In genomic region chr17:55238931-55239297, GRCh38 we compare ENCODE assay signal across 8 cellular contexts. TPM values are rescaled to one million over a fixed set of nuclear protein-coding genes. Genes with fewer than 3 reads are reported as not detected.
DNase-seq lines count a peak whose midpoint lies in the region; ATAC-seq and TF ChIP-seq lines count a peak whose summit lies in the region.

No MANE protein-coding gene starts in this region.

- peak; percentile 35 for DNase-seq in KBM-7
- DNase-seq in fibroblast of villous mesenchyme (ENCODE audit: low read depth) = no peak
- peak; percentile 54 for DNase-seq in occipital lobe (lab: John Stamatoyannopoulos, UW)
- DNase-seq in activated CD8-positive, alpha-beta memory T cell treated with anti-CD3 and anti-CD28 coated beads, Interleukin-2, amount 50 U/mL, for 4 hours = no peak
- DNase-seq in NK-92 treated with Interleukin-12 subunit alpha and Interleukin-12 subunit beta, amount 100 ng/mL, for 24 hours (lab: John Stamatoyannopoulos, UW) = no peak

- no peaks in the 10 kb centered on the region for H3K36me3 ChIP-seq in BLaER1 treated with 17β-estradiol and CSF1 and Interleukin-3, amounts not matched to agents 10 nM and 100 nM

- peak overlapping the region; percentile 51 to 68 (median 58) for H3K4me3 ChIP-seq in BLaER1 treated with 17β-estradiol and CSF1 and Interleukin-3, amounts not matched to agents 10 nM and 100 nM
- peak overlapping the region; percentile 66 for H3K4me3 ChIP-seq in WI38 (ENCODE audit: low read depth, low read length)
- peak overlapping the region; percentile 60 for H3K4me3 ChIP-seq in fibroblast of villous mesenchyme (ENCODE audit: low read depth, low read length)

- peak overlapping the region in 9 of 11 experiments; percentile 15 to 62 (median 44); a peak in 13 of 22 replicates for H3K9ac ChIP-seq in BLaER1 treated with 17β-estradiol and CSF1 and Interleukin-3, amounts not matched to agents 10 nM and 100 nM

- no peaks in the 10 kb centered on the region for H4K20me1 ChIP-seq in BLaER1 treated with 17β-estradiol and CSF1 and Interleukin-3, amounts not matched to agents 10 nM and 100 nM

- peak overlapping the region; percentile 77 to 95 (median 87) for H3K4me2 ChIP-seq in BLaER1 treated with 17β-estradiol and CSF1 and Interleukin-3, amounts not matched to agents 10 nM and 100 nM

- peaks cover 0 to 6% (median 0%) of the 10 kb centered on the region in 11 experiments; a peak in 3 of 22 replicates for H3K9me3 ChIP-seq in BLaER1 treated with 17β-estradiol and CSF1 and Interleukin-3, amounts not matched to agents 10 nM and 100 nM (replicated peaks in 1 of 11)

- H3K4me1 ChIP-seq in BLaER1 treated with 17β-estradiol and CSF1 and Interleukin-3, amounts not matched to agents 10 nM and 100 nM = peaks cover 21 to 33% (median 27%) of the 10 kb centered on the region in 10 experiments

- H3K27me3 ChIP-seq in BLaER1 treated with 17β-estradiol and CSF1 and Interleukin-3, amounts not matched to agents 10 nM and 100 nM = peaks cover 0 to 19% (median 7%) of the 10 kb centered on the region in 11 experiments; a peak in 8 of 22 replicates

- peak; percentile 8 for ATAC-seq in GM19452 (IDR thresholded peaks at IDR 0.05; ENCODE audit: unreplicated experiment)

- no peak overlapping the region for H3K27ac ChIP-seq in BLaER1 treated with 17β-estradiol and CSF1 and Interleukin-3, amounts not matched to agents 10 nM and 100 nM

- in situ Hi-C loops in KBM-7 (cut with MboI; ENCODE audit: low pct_unique_long_range_greater_than_20kb, low sequenced_read_pairs) = no loop called here

- TF ChIP-seq CTCF in WI38 (IDR thresholded peaks at IDR 0.05; ENCODE audit: low read depth, low read length) = no peak
- TF ChIP-seq CTCF in fibroblast of villous mesenchyme (IDR thresholded peaks at IDR 0.05; ENCODE audit: insufficient read depth, low read depth, low read length) = no peak

RNA-seq across cellular contexts. Expression of gene HLF, which starts 25.8 kb away (rescaled TPM):
- not detected in 2 replicates for total RNA-seq in fibroblast of villous mesenchyme
- total RNA-seq in occipital lobe = 15.1 TPM

Comparison
In these comparisons a context has a peak if more than half of its experiments do, and no peak if none do; other contexts are left out.
1. DNase-seq: peak in KBM-7 (single experiment) and occipital lobe (single experiment); none in fibroblast of villous mesenchyme (single experiment), activated CD8-positive, alpha-beta memory T cell treated with anti-CD3 and anti-CD28 coated beads, Interleukin-2, amount 50 U/mL, for 4 hours (single experiment) and NK-92 treated with Interleukin-12 subunit alpha and Interleukin-12 subunit beta, amount 100 ng/mL, for 24 hours (single experiment).
2. RNA of gene HLF, which starts 25.8 kb away (total RNA-seq): 15.1 TPM in occipital lobe (single experiment); not detected in fibroblast of villous mesenchyme; every median in the first group is over 10 times any median in the second.
3. Peak in every context shown above with its lines, with median percentiles within 50 percentile points of each other: H3K4me3 ChIP-seq.